ENCODE assay signal across 9 cellular contexts in the genomic region with DNA sequence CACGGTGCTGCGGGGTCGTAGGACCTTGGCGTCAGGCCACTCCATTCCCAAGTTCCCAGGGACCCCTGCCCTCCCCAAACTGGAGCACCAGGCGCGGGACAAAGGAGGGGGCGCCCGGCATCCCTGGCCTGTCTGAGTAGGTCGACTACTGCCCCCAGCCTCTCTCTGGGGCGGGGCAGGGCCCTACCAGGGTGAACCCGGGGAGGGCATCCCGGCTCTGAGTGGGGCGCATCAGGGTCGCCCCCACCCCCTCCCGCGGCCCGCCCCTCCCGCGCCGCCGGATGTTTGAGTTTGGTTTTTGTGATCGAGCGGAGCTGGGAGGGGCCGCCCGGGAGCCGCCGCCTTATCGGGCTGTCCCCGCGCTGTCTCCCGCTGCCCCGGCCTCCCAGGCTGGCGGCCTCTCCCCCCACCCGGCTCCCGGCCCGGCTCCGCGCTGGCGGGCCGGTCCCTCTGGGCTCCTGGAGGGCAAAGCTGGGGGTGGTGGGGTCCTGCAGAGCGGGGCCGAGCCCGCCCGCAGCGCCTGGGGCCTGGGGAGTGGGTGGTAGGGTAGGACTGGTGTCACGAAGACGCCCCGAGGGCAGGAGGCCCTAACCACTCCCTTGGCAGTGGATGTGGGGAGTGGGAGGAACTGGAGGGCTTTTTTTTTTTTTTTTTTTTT. TPM values are rescaled to one million over a fixed set of nuclear protein-coding genes. Genes with fewer than 3 reads are reported as not detected.
DNase-seq lines count a peak whose midpoint lies in the region; ATAC-seq and TF ChIP-seq lines count a peak whose summit lies in the region.
"Had no signal": no experiment of that assay in that cellular context is flagged by ENCODE, and none has a peak within 500 bp of the region (broad histone marks: within the 10 kb centered on the region; RNA-seq: fewer than 3 reads in every experiment).

No MANE protein-coding gene starts in this region.

- intact Hi-C loops in CD4-positive, alpha-beta T cell (cut with DNase I, micrococcal nuclease): loop anchor here in 1 of 2 experiments (5.0 kb wide), 1 partner anchor 42 kb away; no protein-coding TSS in a partner anchor
- intact Hi-C loops in activated B cell treated with CpG ODN at 0.5 μM for 24 hours (cut with micrococcal nuclease): no loop called here

- H3K9me3 ChIP-seq in CD4-positive, alpha-beta T cell (ENCODE audit: control insufficient read depth, low read length): no peaks in the 10 kb centered on the region

- POLR2A ChIA-PET in CD4-positive, alpha-beta T cell (lab: Charles Lee): no interaction called here
- POLR2A ChIA-PET in activated B cell treated with CpG ODN at 0.5 μM for 24 hours (lab: Charles Lee): no interaction called here

- no peaks in the 10 kb centered on the region for H3K9me3 Mint-ChIP-seq in CD4-positive, alpha-beta T cell
- H3K9me3 Mint-ChIP-seq in activated B cell treated with CpG ODN at 0.5 μM for 24 hours: no peaks in the 10 kb centered on the region

- H3K4me3 ChIP-seq in fibroblast of villous mesenchyme (ENCODE audit: low read depth, low read length): peak overlapping the region; percentile 9

- H3K27ac Mint-ChIP-seq in CD4-positive, alpha-beta T cell: no peak overlapping the region
- H3K27ac Mint-ChIP-seq in activated B cell treated with CpG ODN at 0.5 μM for 24 hours: no peak overlapping the region

- CTCF ChIA-PET in CD4-positive, alpha-beta T cell (lab: Charles Lee): no interaction called here
- CTCF ChIA-PET in activated B cell treated with CpG ODN at 0.5 μM for 24 hours (lab: Charles Lee): no interaction called here

- H3K27me3 Mint-ChIP-seq in CD4-positive, alpha-beta T cell: peaks cover 21% of the 10 kb centered on the region
- peaks cover 32% of the 10 kb centered on the region for H3K27me3 Mint-ChIP-seq in activated B cell treated with CpG ODN at 0.5 μM for 24 hours

- no peaks in the 10 kb centered on the region for H3K27me3 ChIP-seq in CD4-positive, alpha-beta T cell (ENCODE audit: control insufficient read depth, insufficient read depth, low read length)

- peak; percentile 71 for ATAC-seq in CD4-positive, alpha-beta T cell (ENCODE audit: poor library complexity)
- ATAC-seq in activated B cell treated with CpG ODN at 0.5 μM for 24 hours (ENCODE audit: low read depth) (peak; percentile 37), omental fat pad (ENCODE audit: low FRiP score) (peak; percentile 27), HG02840 (IDR thresholded peaks at IDR 0.05; ENCODE audit: low FRiP score, unreplicated experiment) (no peak), HG03139 (IDR thresholded peaks at IDR 0.05; ENCODE audit: unreplicated experiment) (no peak)

- no peaks in the 10 kb centered on the region for H3K36me3 Mint-ChIP-seq in CD4-positive, alpha-beta T cell (ENCODE audit: low read depth)
- no peaks in the 10 kb centered on the region for H3K36me3 Mint-ChIP-seq in activated B cell treated with CpG ODN at 0.5 μM for 24 hours (ENCODE audit: low read depth)

- no peak overlapping the region for H3K27ac ChIP-seq in CD4-positive, alpha-beta T cell (ENCODE audit: low read depth, low read length)
- H3K27ac ChIP-seq: KMS-11 had no signal

- peaks cover 7% of the 10 kb centered on the region for H3K4me1 Mint-ChIP-seq in CD4-positive, alpha-beta T cell (ENCODE audit: low read depth)
- peaks cover 12% of the 10 kb centered on the region for H3K4me1 Mint-ChIP-seq in activated B cell treated with CpG ODN at 0.5 μM for 24 hours

- H3K4me3 Mint-ChIP-seq in CD4-positive, alpha-beta T cell: peak overlapping the region; percentile 46
- peak overlapping the region; percentile 55 for H3K4me3 Mint-ChIP-seq in activated B cell treated with CpG ODN at 0.5 μM for 24 hours

- DNase-seq in CD4-positive, alpha-beta T cell: peak in 3 of 10 experiments; percentile 26 to 53 (median 29)
- DNase-seq in activated B cell treated with CpG ODN at 0.5 μM for 24 hours: no peak
- no peak for DNase-seq in fibroblast of villous mesenchyme (ENCODE audit: low read depth)
- no peak for DNase-seq in omental fat pad (ENCODE audit: low spot score)
- no peak for DNase-seq in NCI-H524 treated with DMSO at 0.1 percent for 48 hours (lab: John Stamatoyannopoulos, UW)
- DNase-seq in GM10266 (ENCODE audit: extremely low spot score): no peak

- no peak for TF ChIP-seq CTCF in CD4-positive, alpha-beta T cell (IDR thresholded peaks at IDR 0.05)
- TF ChIP-seq CTCF in activated B cell treated with CpG ODN at 0.5 μM for 24 hours (IDR thresholded peaks at IDR 0.05) (no peak), fibroblast of villous mesenchyme (IDR thresholded peaks at IDR 0.05; ENCODE audit: insufficient read depth, low read depth, low read length) (no peak), omental fat pad (IDR thresholded peaks at IDR 0.05) (no peak), GM10266 (IDR thresholded peaks at IDR 0.05; ENCODE audit: control insufficient read depth, insufficient read depth, low read depth, missing control alignments) (no peak)

RNA-seq across cellular contexts. Expression of a gene that starts 47.2 kb away (rescaled TPM):
- under 1 TPM; 0.59 to 0.69 TPM for total RNA-seq in CD4-positive, alpha-beta T cell
- total RNA-seq in activated B cell treated with CpG ODN at 0.5 μM for 24 hours (0.04 and 0.05 TPM in 2 replicates), fibroblast of villous mesenchyme (3.0 and 3.5 TPM in 2 replicates), omental fat pad (10 to 100 TPM; 15.6 to 44.9 (median 23.8) TPM)

Comparison
In these comparisons a context has a peak if more than half of its experiments do, and no peak if none do; other contexts are left out.
1. ATAC-seq: peak in CD4-positive, alpha-beta T cell (single experiment), activated B cell treated with CpG ODN at 0.5 μM for 24 hours (single experiment) and omental fat pad (single experiment); none in HG02840 (single experiment) and HG03139 (single experiment).